8 cellular contexts compared by ENCODE assay signal in the genomic region with DNA sequence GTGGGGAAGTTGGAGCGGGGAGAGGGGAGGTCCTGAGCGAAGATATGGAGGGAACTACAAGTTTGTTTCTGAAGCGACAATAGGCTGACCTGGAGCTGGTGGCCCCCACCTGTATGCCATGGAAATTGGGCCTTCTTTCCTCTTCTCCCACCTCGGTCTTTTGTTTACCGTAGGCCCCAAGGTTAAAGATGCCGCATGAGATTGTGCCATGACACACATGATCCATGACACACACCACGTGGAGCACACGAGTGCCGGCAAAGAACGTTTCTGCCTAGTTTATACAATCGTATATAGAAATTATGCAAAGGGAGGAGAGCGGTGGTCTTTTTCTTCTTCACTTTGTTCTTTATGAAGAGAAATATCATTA. TPM values are rescaled to one million over a fixed set of nuclear protein-coding genes. Genes with fewer than 3 reads are reported as not detected.
DNase-seq lines count a peak whose midpoint lies in the region; ATAC-seq and TF ChIP-seq lines count a peak whose summit lies in the region.

No MANE protein-coding gene starts in this region.

- peak overlapping the region; percentile 79 to 88 for H3K9ac ChIP-seq in duodenal mucosa (ENCODE audit: low read depth in 1 of 2, low read length in 2 of 2)
- H3K9ac ChIP-seq in muscle layer of colon (ENCODE audit: low read length), result peak overlapping the region; percentile 81

- H3K9me3 ChIP-seq in SJSA1 (replicated peaks), result no peaks in the 10 kb centered on the region
- H3K9me3 ChIP-seq in duodenal mucosa (ENCODE audit: control insufficient read depth in 1 of 2, low read length in 2 of 2), result no peaks in the 10 kb centered on the region
- H3K9me3 ChIP-seq in muscle layer of colon (ENCODE audit: low read length), result no peaks in the 10 kb centered on the region
- no peaks in the 10 kb centered on the region for H3K9me3 ChIP-seq in upper lobe of left lung

- 0 to 2% methylated on average over 12 of the region's 12 CpGs for WGBS in upper lobe of left lung, 2 donors

- H3K27ac ChIP-seq in SJSA1, result peak overlapping the region; percentile 25; the same call in 1 of the 2 replicates
- no peak overlapping the region for H3K27ac ChIP-seq in duodenal mucosa (ENCODE audit: low read depth, low read length)
- H3K27ac ChIP-seq in muscle layer of colon (ENCODE audit: low read depth, low read length), result peak overlapping the region; percentile 59
- H3K27ac ChIP-seq in upper lobe of left lung, result peak overlapping the region; percentile 88 to 94 (median 89)

- ATAC-seq in HG02763 (IDR thresholded peaks at IDR 0.05; ENCODE audit: unreplicated experiment), result peak; percentile 18
- ATAC-seq in upper lobe of left lung (ENCODE audit: low FRiP score in 2 of 2), result peak; percentile 21 to 42

- DNase-seq in DMS53 (lab: John Stamatoyannopoulos, UW) (peak; percentile 76), DMS53 treated with DMSO at 0.1 percent for 48 hours (lab: John Stamatoyannopoulos, UW; ENCODE audit: unreplicated experiment) (no peak), SJSA1 (ENCODE audit: low read depth in 1 of 2, low spot score in 2 of 2) (no peak), upper lobe of left lung (no peak), NCI-H2081 treated with DMSO at 0.1 percent for 48 hours (lab: John Stamatoyannopoulos, UW) (no peak)

- no peak for TF ChIP-seq POLR2A in upper lobe of left lung (IDR thresholded peaks at IDR 0.05)

- H3K4me3 ChIP-seq in SJSA1 (peak overlapping the region; percentile 70), duodenal mucosa (ENCODE audit: low read depth in 1 of 2, low read length in 2 of 2) (peak overlapping the region; percentile 95 to 97), muscle layer of colon (ENCODE audit: low read depth in 1 of 2, low read length in 2 of 2) (peak overlapping the region; percentile 71 to 99), upper lobe of left lung (peak overlapping the region; percentile 71 to 85 (median 76))

- H3K4me1 ChIP-seq in SJSA1 (replicated peaks), result peaks cover 4% of the 10 kb centered on the region; the same call in 1 of the 2 replicates
- peaks cover 8 to 18% of the 10 kb centered on the region in 2 donors for H3K4me1 ChIP-seq in duodenal mucosa (ENCODE audit: control insufficient read depth in 1 of 2, insufficient read depth in 2 of 2, low read length in 2 of 2)
- peaks cover 13% of the 10 kb centered on the region for H3K4me1 ChIP-seq in muscle layer of colon (ENCODE audit: insufficient read depth, low read length)
- H3K4me1 ChIP-seq in upper lobe of left lung, result peaks cover 19 to 36% (median 31%) of the 10 kb centered on the region in 4 donors

- no peak for TF ChIP-seq EP300 in upper lobe of left lung (IDR thresholded peaks at IDR 0.05)

- H3K27me3 ChIP-seq in SJSA1 (replicated peaks) (no peaks in the 10 kb centered on the region), duodenal mucosa (ENCODE audit: control insufficient read depth in 1 of 2, insufficient read depth in 2 of 2, low read length in 2 of 2) (no peaks in the 10 kb centered on the region), muscle layer of colon (ENCODE audit: control insufficient read depth in 1 of 2, insufficient read depth in 2 of 2, low read length in 2 of 2) (no peaks in the 10 kb centered on the region), upper lobe of left lung (no peaks in the 10 kb centered on the region)

- TF ChIP-seq CTCF in upper lobe of left lung (IDR thresholded peaks at IDR 0.05), result no peak

- peaks cover 6% of the 10 kb centered on the region for H3K36me3 ChIP-seq in SJSA1
- H3K36me3 ChIP-seq in duodenal mucosa (ENCODE audit: control insufficient read depth in 1 of 2, insufficient read depth in 2 of 2, low read length in 2 of 2), result peaks cover 10 to 11% of the 10 kb centered on the region in 2 donors
- peaks cover 12% of the 10 kb centered on the region for H3K36me3 ChIP-seq in muscle layer of colon (ENCODE audit: insufficient read depth, low read length)
- H3K36me3 ChIP-seq in upper lobe of left lung, result peaks cover 0 to 16% (median 8%) of the 10 kb centered on the region in 4 donors

RNA-seq across cellular contexts. Expression of a gene that starts 0.4 kb away (rescaled TPM):
- total RNA-seq in SJSA1 (2014; rRNA removed; shearing (Covaris generic)), result 30.8 and 46.0 TPM in 2 replicates
- 10 to 100 TPM; 14.7 to 68.9 (median 46.9) TPM for total RNA-seq in upper lobe of left lung

RNA-seq across cellular contexts. Expression of a gene that starts 45.9 kb away (rescaled TPM):
- not detected in 2 replicates for total RNA-seq in SJSA1 (2014; rRNA removed; shearing (Covaris generic))
- total RNA-seq in upper lobe of left lung, result 1 to 10 TPM in 1 of 6 donors, under 1 TPM in 5; under 0.01 to 1.4 (median 0.29) TPM

RNA-seq across cellular contexts. Expression of a gene that starts 54.7 kb away (rescaled TPM):
- total RNA-seq in SJSA1 (2014; rRNA removed; shearing (Covaris generic)), result 32.5 and 43.4 TPM in 2 replicates
- 10 to 100 TPM; 21.6 to 66.9 (median 45.1) TPM for total RNA-seq in upper lobe of left lung
